Comparison of ENCODE assay signal across 31 cellular contexts in genomic region chr1:177306019-177306415, GRCh38.
"Had no signal": no experiment of that assay in that cellular context is flagged by ENCODE, and none has a peak within 500 bp of the region (broad histone marks: within the 10 kb centered on the region; RNA-seq: fewer than 3 reads in every experiment).

No MANE protein-coding gene starts in this region.

- H3K4me3 Mint-ChIP-seq: activated naive CD4-positive, alpha-beta T cell treated with anti-CD3 and anti-CD28 coated beads, Interleukin-2, amount 10 ng/mL, durations not matched to agents 7 days and 5 days; activated naive CD8-positive, alpha-beta T cell treated with anti-CD3 and anti-CD28 coated beads, Interleukin-2, amount 10 ng/mL, durations not matched to agents 7 days and 5 days; activated T-helper 1 cell treated with anti-CD3 and anti-CD28 coated beads, Interleukin-12 subunit alpha, Interleukin-12 subunit beta, Interleukin-2, Interleukin-4 antibody, amounts not matched to agents 30 ng/mL and 10 ng/mL and 1 ng/mL, durations not matched to agents 14 hours and 24 hours and 36 hours; dendritic cell treated with granulocyte-macrophage colony-stimulating factor and Interleukin-4, amounts not matched to agents 40 ng/mL and 50 ng/mL, for 4 days; mesothelial cell of epicardium; naive thymus-derived CD4-positive, alpha-beta T cell; stimulated activated memory B cell treated with anti-CD40 and anti-IgM and Interleukin-4, amounts not matched to agents 10 μg/mL and 1 μg/mL and 100 μg/mL, for 72 hours; stimulated activated naive CD8-positive, alpha-beta T cell treated with anti-CD3 and anti-CD28 coated beads, Interleukin-15, amount 100 ng/mL, for 72 hours; T-helper 1 cell treated with Interleukin-12 subunit alpha and Interleukin-12 subunit beta and Interleukin-4 antibody, amounts not matched to agents 30 μg/mL and 1 μg/mL, for 36 hours had no signal

- H3K27ac ChIP-seq: brain microvascular endothelial cell, esophagus squamous epithelium, left ventricle myocardium inferior, sigmoid colon, SK-N-MC, suprapubic skin, tibial nerve, WERI-Rb-1 had no signal

- H3K9me3 Mint-ChIP-seq: activated naive CD4-positive, alpha-beta T cell treated with anti-CD3 and anti-CD28 coated beads, Interleukin-2, amount 10 ng/mL, durations not matched to agents 7 days and 5 days; activated naive CD8-positive, alpha-beta T cell treated with anti-CD3 and anti-CD28 coated beads, Interleukin-2, amount 10 ng/mL, durations not matched to agents 7 days and 5 days; activated T-helper 1 cell treated with anti-CD3 and anti-CD28 coated beads, Interleukin-12 subunit alpha, Interleukin-12 subunit beta, Interleukin-2, Interleukin-4 antibody, amounts not matched to agents 30 ng/mL and 10 ng/mL and 1 ng/mL, durations not matched to agents 14 hours and 24 hours and 36 hours; dendritic cell treated with granulocyte-macrophage colony-stimulating factor and Interleukin-4, amounts not matched to agents 40 ng/mL and 50 ng/mL, for 4 days; mesothelial cell of epicardium; stimulated activated memory B cell treated with anti-CD40 and anti-IgM and Interleukin-4, amounts not matched to agents 10 μg/mL and 1 μg/mL and 100 μg/mL, for 72 hours; T-helper 1 cell treated with Interleukin-12 subunit alpha and Interleukin-12 subunit beta and Interleukin-4 antibody, amounts not matched to agents 30 μg/mL and 1 μg/mL, for 36 hours had no signal

- H3K4me1 Mint-ChIP-seq: activated naive CD4-positive, alpha-beta T cell treated with anti-CD3 and anti-CD28 coated beads, Interleukin-2, amount 10 ng/mL, durations not matched to agents 7 days and 5 days; activated naive CD8-positive, alpha-beta T cell treated with anti-CD3 and anti-CD28 coated beads, Interleukin-2, amount 10 ng/mL, durations not matched to agents 7 days and 5 days; naive thymus-derived CD4-positive, alpha-beta T cell; stimulated activated memory B cell treated with anti-CD40 and anti-IgM and Interleukin-4, amounts not matched to agents 10 μg/mL and 1 μg/mL and 100 μg/mL, for 72 hours; stimulated activated naive CD8-positive, alpha-beta T cell treated with anti-CD3 and anti-CD28 coated beads, Interleukin-15, amount 100 ng/mL, for 72 hours had no signal

- H3K27me3 Mint-ChIP-seq: activated naive CD4-positive, alpha-beta T cell treated with anti-CD3 and anti-CD28 coated beads, Interleukin-2, amount 10 ng/mL, durations not matched to agents 7 days and 5 days; activated naive CD8-positive, alpha-beta T cell treated with anti-CD3 and anti-CD28 coated beads, Interleukin-2, amount 10 ng/mL, durations not matched to agents 7 days and 5 days; dendritic cell treated with granulocyte-macrophage colony-stimulating factor and Interleukin-4, amounts not matched to agents 40 ng/mL and 50 ng/mL, for 4 days; stimulated activated memory B cell treated with anti-CD40 and anti-IgM and Interleukin-4, amounts not matched to agents 10 μg/mL and 1 μg/mL and 100 μg/mL, for 72 hours; stimulated activated naive CD8-positive, alpha-beta T cell treated with anti-CD3 and anti-CD28 coated beads, Interleukin-15, amount 100 ng/mL, for 72 hours had no signal

- H3K36me3 ChIP-seq: brain microvascular endothelial cell, esophagus squamous epithelium, left ventricle myocardium inferior, sigmoid colon, suprapubic skin, tibial nerve, WERI-Rb-1 had no signal

- ATAC-seq: activated CD4-positive, CD25-positive, alpha-beta regulatory T cell treated with anti-CD3 and anti-CD28 coated beads, Interleukin-2, amount 50 U/mL, for 24 hours; naive thymus-derived CD4-positive, alpha-beta T cell; stimulated activated memory B cell treated with anti-CD40 and anti-IgM and Interleukin-4, amounts not matched to agents 10 μg/mL and 1 μg/mL and 100 μg/mL, for 72 hours; stimulated activated naive CD8-positive, alpha-beta T cell treated with anti-CD3 and anti-CD28 coated beads, Interleukin-15, amount 100 ng/mL, for 72 hours had no signal

- H3K36me3 Mint-ChIP-seq: activated naive CD4-positive, alpha-beta T cell treated with anti-CD3 and anti-CD28 coated beads, Interleukin-2, amount 10 ng/mL, durations not matched to agents 7 days and 5 days; activated naive CD8-positive, alpha-beta T cell treated with anti-CD3 and anti-CD28 coated beads, Interleukin-2, amount 10 ng/mL, durations not matched to agents 7 days and 5 days; mesothelial cell of epicardium; stimulated activated memory B cell treated with anti-CD40 and anti-IgM and Interleukin-4, amounts not matched to agents 10 μg/mL and 1 μg/mL and 100 μg/mL, for 72 hours had no signal

- H3K27ac Mint-ChIP-seq: activated naive CD4-positive, alpha-beta T cell treated with anti-CD3 and anti-CD28 coated beads, Interleukin-2, amount 10 ng/mL, durations not matched to agents 7 days and 5 days; activated naive CD8-positive, alpha-beta T cell treated with anti-CD3 and anti-CD28 coated beads, Interleukin-2, amount 10 ng/mL, durations not matched to agents 7 days and 5 days; activated T-helper 1 cell treated with anti-CD3 and anti-CD28 coated beads, Interleukin-12 subunit alpha, Interleukin-12 subunit beta, Interleukin-2, Interleukin-4 antibody, amounts not matched to agents 30 ng/mL and 10 ng/mL and 1 ng/mL, durations not matched to agents 14 hours and 24 hours and 36 hours; dendritic cell treated with granulocyte-macrophage colony-stimulating factor and Interleukin-4, amounts not matched to agents 40 ng/mL and 50 ng/mL, for 4 days; mesothelial cell of epicardium; naive thymus-derived CD4-positive, alpha-beta T cell; progenitor cell of endocrine pancreas; stimulated activated memory B cell treated with anti-CD40 and anti-IgM and Interleukin-4, amounts not matched to agents 10 μg/mL and 1 μg/mL and 100 μg/mL, for 72 hours; stimulated activated naive CD8-positive, alpha-beta T cell treated with anti-CD3 and anti-CD28 coated beads, Interleukin-15, amount 100 ng/mL, for 72 hours; T-helper 1 cell treated with Interleukin-12 subunit alpha and Interleukin-12 subunit beta and Interleukin-4 antibody, amounts not matched to agents 30 μg/mL and 1 μg/mL, for 36 hours had no signal

- H3K27me3 ChIP-seq: brain microvascular endothelial cell, esophagus squamous epithelium, suprapubic skin, tibial nerve had no signal

- DNase-seq: activated CD4-positive, alpha-beta T cell treated with anti-CD3 and anti-CD28 coated beads for 48 hours; activated CD4-positive, alpha-beta T cell treated with anti-CD3 and anti-CD28 coated beads, Interleukin-2, amount 50 U/mL, for 48 hours; activated CD8-positive, alpha-beta memory T cell treated with anti-CD3 and anti-CD28 coated beads for 24 hours; activated CD8-positive, alpha-beta memory T cell treated with anti-CD3 and anti-CD28 coated beads, Interleukin-2, amount 50 U/mL, for 4 hours; activated gamma-delta T cell; activated naive CD4-positive, alpha-beta T cell treated with anti-CD3 and anti-CD28 coated beads, Interleukin-2, amount 10 ng/mL, durations not matched to agents 7 days and 5 days; activated naive CD8-positive, alpha-beta T cell treated with anti-CD3 and anti-CD28 coated beads, Interleukin-2, amount 10 ng/mL, durations not matched to agents 7 days and 5 days; activated T-cell treated with anti-CD3 and anti-CD28 coated beads, Interleukin-2, amount 50 U/mL, for 1 hour; brain microvascular endothelial cell; effector CD4-positive, alpha-beta T cell; esophagus squamous epithelium; left ventricle myocardium inferior; naive thymus-derived CD4-positive, alpha-beta T cell; sigmoid colon; small intestine; stimulated activated CD4-positive, alpha-beta T cell treated with anti-CD3 and anti-CD28 coated beads, Interleukin-4, amount 100 ng/mL, for 4 hours; stimulated activated CD8-positive, alpha-beta memory T cell treated with anti-CD3 and anti-CD28 coated beads, Interleukin-4, amount 100 ng/mL, for 48 hours; stimulated activated naive CD8-positive, alpha-beta T cell treated with anti-CD3 and anti-CD28 coated beads, Interleukin-15, amount 100 ng/mL, for 72 hours; SW 1271; T-helper 9 cell had no signal

- H3K9me3 ChIP-seq: esophagus squamous epithelium, left ventricle myocardium inferior, sigmoid colon, suprapubic skin, tibial nerve had no signal

- H3K4me3 ChIP-seq: esophagus squamous epithelium, left ventricle myocardium inferior, sigmoid colon, SK-N-MC, suprapubic skin, tibial nerve had no signal

- H3K4me1 ChIP-seq: suprapubic skin had no signal
